18 cellular contexts compared by ENCODE assay signal in the genomic region with DNA sequence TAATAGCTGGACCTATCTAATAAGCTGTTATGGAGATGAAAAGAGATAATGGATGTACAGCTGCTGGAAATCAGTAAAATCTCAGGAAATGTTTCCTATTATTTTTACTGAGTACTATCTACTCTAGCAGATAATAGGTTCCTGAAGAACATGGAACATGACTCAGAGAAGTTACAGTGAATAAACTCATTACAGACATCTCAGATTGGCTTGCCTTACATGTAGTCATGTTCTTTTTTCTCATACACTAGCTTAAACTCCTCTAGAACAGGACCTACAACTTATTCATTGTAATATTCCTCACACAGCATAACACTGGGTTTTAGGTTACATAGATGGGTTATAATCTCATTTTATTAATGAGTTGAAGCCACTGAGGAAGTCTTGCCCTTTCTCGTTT.
"Had no signal": no experiment of that assay in that cellular context is flagged by ENCODE, and none has a peak within 500 bp of the region (broad histone marks: within the 10 kb centered on the region; RNA-seq: fewer than 3 reads in every experiment).

No MANE protein-coding gene starts in this region.

- H3K27me3 ChIP-seq: gastroesophageal sphincter, right lobe of liver, spleen, upper lobe of right lung had no signal

- H3K36me3 Mint-ChIP-seq: activated CD4-positive, alpha-beta memory T cell treated with anti-CD3 and anti-CD28 coated beads for 36 hours; activated CD8-positive, alpha-beta memory T cell treated with anti-CD3 and anti-CD28 coated beads, Interleukin-2, amount 10 ng/mL, durations not matched to agents 7 days and 5 days; activated naive CD4-positive, alpha-beta T cell treated with anti-CD3 and anti-CD28 coated beads, Interleukin-2, amount 10 ng/mL, durations not matched to agents 7 days and 5 days had no signal

- H3K27ac Mint-ChIP-seq: activated CD4-positive, alpha-beta memory T cell treated with anti-CD3 and anti-CD28 coated beads for 36 hours; activated CD4-positive, alpha-beta T cell treated with anti-CD3 and anti-CD28 coated beads for 36 hours; activated CD8-positive, alpha-beta memory T cell treated with anti-CD3 and anti-CD28 coated beads, Interleukin-2, amount 10 ng/mL, durations not matched to agents 7 days and 5 days; activated naive CD4-positive, alpha-beta T cell treated with anti-CD3 and anti-CD28 coated beads, Interleukin-2, amount 10 ng/mL, durations not matched to agents 7 days and 5 days; activated T-cell treated with anti-CD3 and anti-CD28 coated beads, Interleukin-2, amount 50 U/mL, for 24 hours; stimulated activated naive CD8-positive, alpha-beta T cell treated with anti-CD3 and anti-CD28 coated beads, Interleukin-15, amount 100 ng/mL, for 72 hours had no signal

- H3K9me3 Mint-ChIP-seq: activated CD4-positive, alpha-beta memory T cell treated with anti-CD3 and anti-CD28 coated beads for 36 hours; activated naive CD4-positive, alpha-beta T cell treated with anti-CD3 and anti-CD28 coated beads, Interleukin-2, amount 10 ng/mL, durations not matched to agents 7 days and 5 days; activated T-cell treated with anti-CD3 and anti-CD28 coated beads, Interleukin-2, amount 50 U/mL, for 24 hours; dendritic cell treated with granulocyte-macrophage colony-stimulating factor and Interleukin-4, amounts not matched to agents 40 ng/mL and 50 ng/mL, for 4 days; neural crest cell; stimulated activated naive CD8-positive, alpha-beta T cell treated with anti-CD3 and anti-CD28 coated beads, Interleukin-15, amount 100 ng/mL, for 72 hours had no signal

- H3K9me3 ChIP-seq: gastroesophageal sphincter, right lobe of liver, spleen, upper lobe of right lung had no signal

- H3K27me3 Mint-ChIP-seq: activated CD4-positive, alpha-beta memory T cell treated with anti-CD3 and anti-CD28 coated beads for 36 hours; activated naive CD4-positive, alpha-beta T cell treated with anti-CD3 and anti-CD28 coated beads, Interleukin-2, amount 10 ng/mL, durations not matched to agents 7 days and 5 days; activated T-cell treated with anti-CD3 and anti-CD28 coated beads, Interleukin-2, amount 50 U/mL, for 24 hours; dendritic cell treated with granulocyte-macrophage colony-stimulating factor and Interleukin-4, amounts not matched to agents 40 ng/mL and 50 ng/mL, for 4 days; stimulated activated naive CD8-positive, alpha-beta T cell treated with anti-CD3 and anti-CD28 coated beads, Interleukin-15, amount 100 ng/mL, for 72 hours had no signal

- H3K4me3 ChIP-seq: gastroesophageal sphincter, lung, right lobe of liver, spleen, upper lobe of right lung had no signal

- H3K4me1 ChIP-seq: right lobe of liver had no signal

- H3K4me3 Mint-ChIP-seq: activated CD4-positive, alpha-beta memory T cell treated with anti-CD3 and anti-CD28 coated beads for 36 hours; activated CD4-positive, alpha-beta T cell treated with anti-CD3 and anti-CD28 coated beads for 36 hours; activated CD8-positive, alpha-beta memory T cell treated with anti-CD3 and anti-CD28 coated beads, Interleukin-2, amount 10 ng/mL, durations not matched to agents 7 days and 5 days; activated naive CD4-positive, alpha-beta T cell treated with anti-CD3 and anti-CD28 coated beads, Interleukin-2, amount 10 ng/mL, durations not matched to agents 7 days and 5 days; activated T-cell treated with anti-CD3 and anti-CD28 coated beads, Interleukin-2, amount 50 U/mL, for 24 hours; dendritic cell treated with granulocyte-macrophage colony-stimulating factor and Interleukin-4, amounts not matched to agents 40 ng/mL and 50 ng/mL, for 4 days; neural crest cell; stimulated activated naive CD8-positive, alpha-beta T cell treated with anti-CD3 and anti-CD28 coated beads, Interleukin-15, amount 100 ng/mL, for 72 hours had no signal

- H3K27ac ChIP-seq: gastroesophageal sphincter, right lobe of liver, spleen, upper lobe of right lung, WERI-Rb-1 had no signal

- ATAC-seq: activated CD4-positive, alpha-beta T cell treated with anti-CD3 and anti-CD28 coated beads for 36 hours; activated CD8-positive, alpha-beta memory T cell treated with anti-CD3 and anti-CD28 coated beads, Interleukin-2, amount 10 ng/mL, durations not matched to agents 7 days and 5 days; gastroesophageal sphincter; right lobe of liver; SK-N-SH treated with all-trans-retinoic acid at 6 μM for 48 hours; stimulated activated naive CD8-positive, alpha-beta T cell treated with anti-CD3 and anti-CD28 coated beads, Interleukin-15, amount 100 ng/mL, for 72 hours; upper lobe of right lung had no signal

- H3K36me3 ChIP-seq: gastroesophageal sphincter, right lobe of liver, spleen, upper lobe of right lung, WERI-Rb-1 had no signal

- DNase-seq: activated CD4-positive, alpha-beta memory T cell treated with anti-CD3 and anti-CD28 coated beads for 36 hours; activated CD4-positive, alpha-beta T cell treated with anti-CD3 and anti-CD28 coated beads for 36 hours; activated CD8-positive, alpha-beta memory T cell treated with anti-CD3 and anti-CD28 coated beads, Interleukin-2, amount 10 ng/mL, durations not matched to agents 7 days and 5 days; activated naive CD4-positive, alpha-beta T cell treated with anti-CD3 and anti-CD28 coated beads, Interleukin-2, amount 10 ng/mL, durations not matched to agents 7 days and 5 days; activated T-cell treated with anti-CD3 and anti-CD28 coated beads, Interleukin-2, amount 50 U/mL, for 24 hours; islet precursor cell; right lobe of liver; spleen; stimulated activated naive CD8-positive, alpha-beta T cell treated with anti-CD3 and anti-CD28 coated beads, Interleukin-15, amount 100 ng/mL, for 72 hours; T-helper 1 cell; T1000; upper lobe of right lung; WERI-Rb-1 had no signal
